In genomic region chr14:64422006-64422405, GRCh38 we compare ENCODE assay signal across 19 cellular contexts.
"Had no signal": no experiment of that assay in that cellular context is flagged by ENCODE, and none has a peak within 500 bp of the region (broad histone marks: within the 10 kb centered on the region; RNA-seq: fewer than 3 reads in every experiment).

No MANE protein-coding gene starts in this region.

- DNase-seq: activated CD4-positive, alpha-beta T cell treated with anti-CD3 and anti-CD28 coated beads, Interleukin-2, amount 10 ng/mL, durations not matched to agents 7 days and 5 days; activated CD4-positive, CD25-positive, alpha-beta regulatory T cell treated with anti-CD3 and anti-CD28 coated beads, Interleukin-2, amount 50 U/mL, for 72 hours; activated naive CD4-positive, alpha-beta T cell treated with Interleukin-2 at 50 U/mL for 16 hours; effector memory CD4-positive, alpha-beta T cell; foreskin keratinocyte; left colon; retina; stimulated activated CD4-positive, alpha-beta T cell treated with anti-CD3 and anti-CD28 coated beads, Interleukin-4, amount 100 ng/mL, for 1 hour; stimulated activated naive CD4-positive, alpha-beta T cell treated with Interleukin-2 at 50 U/mL for 16 hours had no signal

- H3K4me1 ChIP-seq: ascending aorta, foreskin keratinocyte, upper lobe of left lung had no signal

- H3K27me3 Mint-ChIP-seq: activated CD4-positive, alpha-beta T cell treated with anti-CD3 and anti-CD28 coated beads, Interleukin-2, amount 10 ng/mL, durations not matched to agents 7 days and 5 days; central memory CD8-positive, alpha-beta T cell; memory B cell; natural killer cell treated with Interleukin-12 subunit alpha and Interleukin-12 subunit beta and Interleukin-15 and Interleukin-18, amount 100 ng/mL, for 72 hours; progenitor cell of endocrine pancreas had no signal

- H3K27ac ChIP-seq: ascending aorta, foreskin keratinocyte, upper lobe of left lung, VCaP had no signal

- H3K4me3 ChIP-seq: ascending aorta, upper lobe of left lung had no signal

- ATAC-seq: left colon had no signal

- H3K9me3 ChIP-seq: ascending aorta, upper lobe of left lung had no signal

- H3K27ac Mint-ChIP-seq: activated CD4-positive, alpha-beta T cell treated with anti-CD3 and anti-CD28 coated beads, Interleukin-2, amount 10 ng/mL, durations not matched to agents 7 days and 5 days; progenitor cell of endocrine pancreas had no signal

- H3K9me3 Mint-ChIP-seq: activated CD4-positive, alpha-beta T cell treated with anti-CD3 and anti-CD28 coated beads, Interleukin-2, amount 10 ng/mL, durations not matched to agents 7 days and 5 days; central memory CD8-positive, alpha-beta T cell; memory B cell; natural killer cell treated with Interleukin-12 subunit alpha and Interleukin-12 subunit beta and Interleukin-15 and Interleukin-18, amount 100 ng/mL, for 72 hours; T-helper 1 cell treated with Interleukin-12 subunit alpha and Interleukin-12 subunit beta and Interleukin-4 antibody, amounts not matched to agents 30 μg/mL and 1 μg/mL, for 36 hours had no signal

- H3K27me3 ChIP-seq: ascending aorta, foreskin keratinocyte, upper lobe of left lung had no signal

- FAIRE-seq: colon, keratinocyte had no signal

- H3K4me3 Mint-ChIP-seq: activated CD4-positive, alpha-beta T cell treated with anti-CD3 and anti-CD28 coated beads, Interleukin-2, amount 10 ng/mL, durations not matched to agents 7 days and 5 days; central memory CD8-positive, alpha-beta T cell; memory B cell; natural killer cell treated with Interleukin-12 subunit alpha and Interleukin-12 subunit beta and Interleukin-15 and Interleukin-18, amount 100 ng/mL, for 72 hours; T-helper 1 cell treated with Interleukin-12 subunit alpha and Interleukin-12 subunit beta and Interleukin-4 antibody, amounts not matched to agents 30 μg/mL and 1 μg/mL, for 36 hours had no signal

- H3K4me1 Mint-ChIP-seq: central memory CD8-positive, alpha-beta T cell; memory B cell had no signal
